In the genomic region with DNA sequence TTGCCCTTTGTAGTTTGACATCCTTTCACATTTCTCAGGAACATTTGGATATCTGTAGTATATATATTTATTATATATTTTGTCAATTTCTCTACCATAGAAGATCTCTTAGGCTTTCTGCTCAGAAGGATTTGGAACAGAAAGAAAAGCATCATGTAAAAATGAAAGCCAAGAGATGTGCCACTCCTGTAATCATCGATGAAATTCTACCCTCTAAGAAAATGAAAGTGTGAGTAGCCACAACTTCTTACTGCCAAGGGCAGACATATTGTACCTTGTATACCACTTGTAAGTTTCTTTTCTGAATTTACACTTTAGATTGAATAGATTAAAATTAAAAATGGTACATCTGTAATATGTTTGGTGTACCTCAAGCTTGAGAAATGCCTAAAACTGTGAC, we compare ENCODE assay signal across 1 cellular context.
TF ChIP-seq lines count a peak whose summit lies in the region.

No MANE protein-coding gene starts in this region.

TF ChIP-seq in IMR-90, 13 proteins besides CTCF, POLR2A, EP300 and RAD21:
- TF ChIP-seq BHLHE40 (IDR thresholded peaks at IDR 0.05; ENCODE audit: low read depth, low read length) (no peak), RFX5 (IDR thresholded peaks at IDR 0.05; ENCODE audit: low read depth, low read length) (no peak), MXI1 (IDR thresholded peaks at IDR 0.05; ENCODE audit: borderline replicate concordance, low read depth, low read length) (no peak), FOS (IDR thresholded peaks at IDR 0.05; ENCODE audit: low read depth, low read length) (no peak), CEBPB (IDR thresholded peaks at IDR 0.05; ENCODE audit: low read depth, low read length) (no peak), CHD1 (IDR thresholded peaks at IDR 0.05; ENCODE audit: low read depth, low read length) (no peak), USF2 (IDR thresholded peaks at IDR 0.05; ENCODE audit: low read depth, low read length) (no peak), RCOR1 (IDR thresholded peaks at IDR 0.05; ENCODE audit: insufficient replicate concordance, low read length) (no peak), SMC3 (IDR thresholded peaks at IDR 0.05; ENCODE audit: low read depth, low read length) (no peak), MAZ (IDR thresholded peaks at IDR 0.05; ENCODE audit: borderline replicate concordance, low read depth, low read length) (no peak), MAFK (IDR thresholded peaks at IDR 0.05; ENCODE audit: low read depth, low read length) (no peak), NFE2L2 (IDR thresholded peaks at IDR 0.05; ENCODE audit: low read depth, low read length) (no peak)
- TF ChIP-seq, protein P1, sequence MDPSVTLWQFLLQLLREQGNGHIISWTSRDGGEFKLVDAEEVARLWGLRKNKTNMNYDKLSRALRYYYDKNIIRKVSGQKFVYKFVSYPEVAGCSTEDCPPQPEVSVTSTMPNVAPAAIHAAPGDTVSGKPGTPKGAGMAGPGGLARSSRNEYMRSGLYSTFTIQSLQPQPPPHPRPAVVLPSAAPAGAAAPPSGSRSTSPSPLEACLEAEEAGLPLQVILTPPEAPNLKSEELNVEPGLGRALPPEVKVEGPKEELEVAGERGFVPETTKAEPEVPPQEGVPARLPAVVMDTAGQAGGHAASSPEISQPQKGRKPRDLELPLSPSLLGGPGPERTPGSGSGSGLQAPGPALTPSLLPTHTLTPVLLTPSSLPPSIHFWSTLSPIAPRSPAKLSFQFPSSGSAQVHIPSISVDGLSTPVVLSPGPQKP (IDR thresholded peaks at IDR 0.05; ENCODE audit: borderline replicate concordance, low read depth, low read length): no peak
